In the genomic region with DNA sequence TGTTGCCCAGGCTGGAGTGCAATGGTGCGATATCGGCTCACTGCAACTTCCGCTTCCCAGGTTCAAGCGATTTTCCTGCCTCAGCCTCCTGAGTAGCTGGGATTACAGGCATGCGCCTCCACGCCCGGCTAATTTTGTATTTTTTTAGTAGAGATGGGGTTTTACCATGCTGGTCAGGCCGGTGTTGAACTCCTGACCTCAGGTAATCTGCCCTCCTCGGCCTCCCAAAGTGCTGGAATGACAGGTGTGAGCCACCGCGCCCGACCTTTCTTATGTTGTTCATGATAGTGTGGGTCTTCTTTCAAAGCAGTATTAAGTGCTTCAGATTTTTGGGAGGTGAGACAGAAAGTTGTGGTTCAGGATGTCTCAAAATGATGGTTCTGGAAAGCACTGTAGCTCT, we compare ENCODE assay signal across 10 cellular contexts. TPM values are rescaled to one million over a fixed set of nuclear protein-coding genes. Genes with fewer than 3 reads are reported as not detected.
"Had no signal": no experiment of that assay in that cellular context is flagged by ENCODE, and none has a peak within 500 bp of the region (broad histone marks: within the 10 kb centered on the region; RNA-seq: fewer than 3 reads in every experiment).

No MANE protein-coding gene starts in this region.

RNA-seq across cellular contexts. Expression of a gene that starts 26.0 kb away (rescaled TPM):
- total RNA-seq: activated B cell treated with CpG ODN at 0.5 μM for 24 hours; activated CD4-positive, alpha-beta memory T cell treated with anti-CD3 and anti-CD28 coated beads for 36 hours; activated CD4-positive, alpha-beta T cell treated with anti-CD3 and anti-CD28 coated beads, Interleukin-2, amount 10 ng/mL, durations not matched to agents 24 days and 14 days; activated CD8-positive, alpha-beta memory T cell treated with anti-CD3 and anti-CD28 coated beads for 36 hours; activated CD8-positive, alpha-beta T cell treated with anti-CD3 and anti-CD28 coated beads for 36 hours; activated naive CD8-positive, alpha-beta T cell treated with anti-CD3 and anti-CD28 coated beads, Interleukin-2, amount 10 ng/mL, durations not matched to agents 7 days and 5 days; activated T-helper 1 cell treated with anti-CD3 and anti-CD28 coated beads, Interleukin-12 subunit alpha, Interleukin-12 subunit beta, Interleukin-2, Interleukin-4 antibody, amounts not matched to agents 30 ng/mL and 10 ng/mL and 1 ng/mL, durations not matched to agents 14 hours and 24 hours and 36 hours; activated T-helper 17 cell treated with anti-CD3 and anti-CD28 coated beads, Interleukin-2, amount 50 U/mL, for 72 hours; bronchial epithelial cell; cardiac muscle cell had no signal
- polyA plus RNA-seq: cardiac muscle cell had no signal
